Comparison of ENCODE assay signal across 9 cellular contexts in genomic region chr2:8488001-8488738, GRCh38.
DNase-seq lines count a peak whose midpoint lies in the region; ATAC-seq lines count a peak whose summit lies in the region.
"Had no signal": no experiment of that assay in that cellular context is flagged by ENCODE, and none has a peak within 500 bp of the region (broad histone marks: within the 10 kb centered on the region; RNA-seq: fewer than 3 reads in every experiment).

No MANE protein-coding gene starts in this region.

- peak; percentile 32 for DNase-seq in NOMO-1 treated with DMSO at 0.1 percent for 48 hours (lab: John Stamatoyannopoulos, UW; ENCODE audit: unreplicated experiment)
- no peak for DNase-seq in NOMO-1 treated with dmso at 0.1 percent for 144 hours (lab: John Stamatoyannopoulos, UW; ENCODE audit: unreplicated experiment)
- peak; percentile 70 for DNase-seq in activated T-cell treated with anti-CD3 and anti-CD28 coated beads, Interleukin-2, amount 50 U/mL, for 24 hours
- DNase-seq in medulla oblongata (ENCODE audit: extremely low spot score): peak; percentile 82
- DNase-seq in stimulated activated naive B cell treated with anti-CD40 and anti-IgM and Interleukin-4, amounts not matched to agents 10 μg/mL and 1 μg/mL and 100 μg/mL, for 72 hours: peak; percentile 82
- DNase-seq in HPDE6-E6E7 (ENCODE audit: extremely low spot score): no peak
- no peak for DNase-seq in HK-2 (ENCODE audit: unreplicated experiment)

- no peaks in the 10 kb centered on the region for H3K9me3 Mint-ChIP-seq in activated T-cell treated with anti-CD3 and anti-CD28 coated beads, Interleukin-2, amount 50 U/mL, for 24 hours
- peaks cover 3 to 5% of the 10 kb centered on the region in 2 donors for H3K9me3 Mint-ChIP-seq in stimulated activated naive B cell treated with anti-CD40 and anti-IgM and Interleukin-4, amounts not matched to agents 10 μg/mL and 1 μg/mL and 100 μg/mL, for 72 hours

- H3K36me3 Mint-ChIP-seq in activated T-cell treated with anti-CD3 and anti-CD28 coated beads, Interleukin-2, amount 50 U/mL, for 24 hours (ENCODE audit: low read depth): peaks cover 4% of the 10 kb centered on the region
- peaks cover 7% of the 10 kb centered on the region in 2 donors for H3K36me3 Mint-ChIP-seq in stimulated activated naive B cell treated with anti-CD40 and anti-IgM and Interleukin-4, amounts not matched to agents 10 μg/mL and 1 μg/mL and 100 μg/mL, for 72 hours

- ATAC-seq in HG03354 (IDR thresholded peaks at IDR 0.05; ENCODE audit: poor library complexity, severe bottlenecking, unreplicated experiment): peak; percentile 88
- peak; percentile 96 to 97 for ATAC-seq in stimulated activated naive B cell treated with anti-CD40 and anti-IgM and Interleukin-4, amounts not matched to agents 10 μg/mL and 1 μg/mL and 100 μg/mL, for 72 hours (replicated peaks)
- ATAC-seq: A549 had no signal

- H3K27ac Mint-ChIP-seq in activated T-cell treated with anti-CD3 and anti-CD28 coated beads, Interleukin-2, amount 50 U/mL, for 24 hours: peak overlapping the region; percentile 94
- peak overlapping the region; percentile 96 for H3K27ac Mint-ChIP-seq in stimulated activated naive B cell treated with anti-CD40 and anti-IgM and Interleukin-4, amounts not matched to agents 10 μg/mL and 1 μg/mL and 100 μg/mL, for 72 hours

- peak overlapping the region; percentile 81 for H3K4me3 Mint-ChIP-seq in activated T-cell treated with anti-CD3 and anti-CD28 coated beads, Interleukin-2, amount 50 U/mL, for 24 hours
- peak overlapping the region; percentile 74 to 78 for H3K4me3 Mint-ChIP-seq in stimulated activated naive B cell treated with anti-CD40 and anti-IgM and Interleukin-4, amounts not matched to agents 10 μg/mL and 1 μg/mL and 100 μg/mL, for 72 hours

- H3K4me1 Mint-ChIP-seq in activated T-cell treated with anti-CD3 and anti-CD28 coated beads, Interleukin-2, amount 50 U/mL, for 24 hours (ENCODE audit: low read depth): peaks cover 62% of the 10 kb centered on the region
- peaks cover 39 to 56% of the 10 kb centered on the region in 2 donors for H3K4me1 Mint-ChIP-seq in stimulated activated naive B cell treated with anti-CD40 and anti-IgM and Interleukin-4, amounts not matched to agents 10 μg/mL and 1 μg/mL and 100 μg/mL, for 72 hours

- H3K27me3 Mint-ChIP-seq in activated T-cell treated with anti-CD3 and anti-CD28 coated beads, Interleukin-2, amount 50 U/mL, for 24 hours: no peaks in the 10 kb centered on the region
- peaks cover 48 to 51% of the 10 kb centered on the region in 2 donors for H3K27me3 Mint-ChIP-seq in stimulated activated naive B cell treated with anti-CD40 and anti-IgM and Interleukin-4, amounts not matched to agents 10 μg/mL and 1 μg/mL and 100 μg/mL, for 72 hours

Comparison
In these comparisons a context has a peak if more than half of its experiments do, and no peak if none do; other contexts are left out.
1. DNase-seq: peak in NOMO-1 treated with DMSO at 0.1 percent for 48 hours (single experiment), activated T-cell treated with anti-CD3 and anti-CD28 coated beads, Interleukin-2, amount 50 U/mL, for 24 hours (single experiment), medulla oblongata (single experiment) and stimulated activated naive B cell treated with anti-CD40 and anti-IgM and Interleukin-4, amounts not matched to agents 10 μg/mL and 1 μg/mL and 100 μg/mL, for 72 hours (single experiment); none in NOMO-1 treated with dmso at 0.1 percent for 144 hours (single experiment), HPDE6-E6E7 (single experiment) and HK-2 (single experiment).